Comparison of ENCODE assay signal across 8 cellular contexts in genomic region chr1:115469703-115470476, GRCh38.
DNase-seq lines count a peak whose midpoint lies in the region; ATAC-seq and TF ChIP-seq lines count a peak whose summit lies in the region.

No MANE protein-coding gene starts in this region.

- peak; percentile 40 for DNase-seq in activated CD4-positive, alpha-beta T cell treated with anti-CD3 and anti-CD28 coated beads for 48 hours
- DNase-seq in activated CD4-positive, alpha-beta T cell treated with anti-CD3 and anti-CD28 coated beads for 1 hour, result no peak
- DNase-seq in astrocyte of the spinal cord (ENCODE audit: low read depth, low spot score) (peak; percentile 50), iris pigment epithelial cell (ENCODE audit: low read depth) (peak; percentile 63)
- DNase-seq in stimulated activated CD8-positive, alpha-beta memory T cell treated with anti-CD3 and anti-CD28 coated beads, Interleukin-4, amount 100 ng/mL, for 48 hours, result peak; percentile 55

- peak; percentile 69 for TF ChIP-seq CTCF in OCI-LY3 (IDR thresholded peaks at IDR 0.05; ENCODE audit: low read depth, low read length)
- TF ChIP-seq CTCF in astrocyte of the spinal cord (IDR thresholded peaks at IDR 0.05; ENCODE audit: low read depth, low read length), result peak; percentile 99

- peaks cover 8% of the 10 kb centered on the region for H3K4me1 ChIP-seq in OCI-LY3 (ENCODE audit: low read length)

- H3K9ac ChIP-seq in OCI-LY3 (ENCODE audit: low read length), result no peak overlapping the region

- no peak overlapping the region for H3K27ac ChIP-seq in OCI-LY3 (ENCODE audit: low read length)

- no peaks in the 10 kb centered on the region for H3K36me3 ChIP-seq in OCI-LY3 (replicated peaks; ENCODE audit: low read depth, low read length)

- H3K4me3 ChIP-seq in OCI-LY3 (ENCODE audit: low read length), result no peak overlapping the region
- no peak overlapping the region for H3K4me3 ChIP-seq in astrocyte of the spinal cord (ENCODE audit: low read depth, low read length)

- peak overlapping the region; percentile 28; the same call in 1 of the 2 replicates for H3K4me2 ChIP-seq in OCI-LY3 (ENCODE audit: low read length)

- in situ Hi-C loops in astrocyte of the spinal cord (cut with HindIII; ENCODE audit: low sequenced_read_pairs), result no loop called here

- ATAC-seq in HG03135 (IDR thresholded peaks at IDR 0.05; ENCODE audit: unreplicated experiment) (peak; percentile 48), GM21528 (IDR thresholded peaks at IDR 0.05; ENCODE audit: low FRiP score, unreplicated experiment) (no peak)

- H3K27me3 ChIP-seq in OCI-LY3 (ENCODE audit: low read depth, low read length), result no peaks in the 10 kb centered on the region

- no peak overlapping the region for H2AFZ ChIP-seq in OCI-LY3 (ENCODE audit: low read depth, low read length)

- no peaks in the 10 kb centered on the region for H3K79me2 ChIP-seq in OCI-LY3 (ENCODE audit: low read length)

- no peaks in the 10 kb centered on the region for H3K9me3 ChIP-seq in OCI-LY3 (ENCODE audit: insufficient read depth, low read length)

- H4K20me1 ChIP-seq in OCI-LY3 (ENCODE audit: insufficient read depth, low read length), result no peaks in the 10 kb centered on the region
